13 cellular contexts compared by ENCODE assay signal in the genomic region with DNA sequence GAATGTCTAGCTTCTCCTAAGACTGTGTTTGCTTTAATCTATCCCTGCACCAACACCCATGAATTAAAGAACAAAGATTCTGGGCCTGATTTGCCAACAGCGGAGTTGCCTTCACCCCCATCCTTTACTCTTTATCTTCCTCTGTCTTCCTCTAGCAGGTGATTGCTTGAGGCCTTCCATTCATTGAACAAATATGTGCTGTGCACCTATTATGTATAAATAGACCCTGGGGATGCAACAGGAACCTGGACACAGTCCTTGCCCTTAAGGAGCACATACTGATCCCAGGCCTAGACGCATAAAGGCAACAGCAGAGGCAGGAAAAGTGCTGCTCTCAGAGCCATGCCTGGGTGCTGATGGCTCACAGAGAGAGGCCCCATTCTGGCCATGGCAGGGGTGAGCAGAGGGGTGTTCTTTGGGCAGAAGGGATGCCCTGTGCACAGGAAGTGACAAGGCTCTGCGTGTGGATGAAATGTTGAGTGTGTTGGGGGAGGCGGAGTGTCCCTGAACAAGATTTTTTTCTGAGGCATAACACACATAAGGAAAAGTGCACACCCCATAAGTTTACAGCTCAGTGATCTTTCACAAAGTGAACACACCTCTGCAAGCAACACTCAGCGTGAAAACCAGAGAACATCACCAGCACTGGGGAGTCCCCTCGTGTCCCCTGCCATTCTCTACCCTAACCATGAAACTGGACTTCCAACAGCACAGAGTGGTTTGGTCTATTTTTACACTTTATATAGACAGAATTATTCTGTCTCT.
DNase-seq lines count a peak whose midpoint lies in the region; ATAC-seq and TF ChIP-seq lines count a peak whose summit lies in the region.
"Had no signal": no experiment of that assay in that cellular context is flagged by ENCODE, and none has a peak within 500 bp of the region (broad histone marks: within the 10 kb centered on the region; RNA-seq: fewer than 3 reads in every experiment).

No MANE protein-coding gene starts in this region.

- in situ Hi-C loops in GM13976 (cut with MboI; ENCODE audit: low sequenced_read_pairs, unreplicated experiment), result no loop called here

- H3K27ac ChIP-seq in GM23338 (ENCODE audit: low read depth), result no peak overlapping the region
- H3K27ac ChIP-seq: BLaER1, pancreas had no signal

- H3K4me3 Mint-ChIP-seq in GM23338, result no peak overlapping the region
- no peak overlapping the region for H3K4me3 Mint-ChIP-seq in naive thymus-derived CD8-positive, alpha-beta T cell

- peaks cover 3% of the 10 kb centered on the region; the same call in 1 of the 2 replicates for H3K4me1 ChIP-seq in GM23338 (ENCODE audit: insufficient read depth)
- H3K4me1 ChIP-seq: BLaER1, pancreas had no signal

- no peaks in the 10 kb centered on the region for H3K27me3 ChIP-seq in GM23338 (ENCODE audit: insufficient read depth)
- H3K27me3 ChIP-seq: BLaER1, pancreas had no signal

- H3F3A ChIP-seq in GM23338 (replicated peaks; ENCODE audit: low read depth), result no peaks in the 10 kb centered on the region

- DNase-seq in GM13976 (ENCODE audit: low spot score) (peak; percentile 50), NCI-H1436 (lab: John Stamatoyannopoulos, UW) (peak; percentile 80), GM23338 (ENCODE audit: low spot score) (no peak)
- no peak for DNase-seq in naive thymus-derived CD8-positive, alpha-beta T cell
- no peak for DNase-seq in activated CD4-positive, alpha-beta T cell treated with anti-CD3 and anti-CD28 coated beads, Interleukin-2, amount 50 U/mL, for 4 hours
- DNase-seq: amniotic stem cell, mesenchymal stem cell, NCI-H1694 treated with DMSO at 0.1 percent for 48 hours had no signal

- peaks cover 30% of the 10 kb centered on the region for H3K4me1 Mint-ChIP-seq in GM23338
- no peaks in the 10 kb centered on the region for H3K4me1 Mint-ChIP-seq in naive thymus-derived CD8-positive, alpha-beta T cell

- no peaks in the 10 kb centered on the region for H3K9me2 ChIP-seq in GM23338 (ENCODE audit: insufficient read depth)

- POLR2A ChIA-PET in naive thymus-derived CD8-positive, alpha-beta T cell (lab: Charles Lee), result no interaction called here

- no peak overlapping the region for H2AFZ ChIP-seq in GM23338

- H3K9me3 Mint-ChIP-seq in GM23338, result no peaks in the 10 kb centered on the region
- no peaks in the 10 kb centered on the region for H3K9me3 Mint-ChIP-seq in naive thymus-derived CD8-positive, alpha-beta T cell

- no peaks in the 10 kb centered on the region for H3K36me3 Mint-ChIP-seq in GM23338 (ENCODE audit: low read depth)
- H3K36me3 Mint-ChIP-seq in naive thymus-derived CD8-positive, alpha-beta T cell, result no peaks in the 10 kb centered on the region

- peak; percentile 75 for ATAC-seq in GM19395 (IDR thresholded peaks at IDR 0.05; ENCODE audit: unreplicated experiment)
- ATAC-seq in HG02840 (IDR thresholded peaks at IDR 0.05; ENCODE audit: low FRiP score, unreplicated experiment), result peak; percentile 48
- no peak for ATAC-seq in HG02763 (IDR thresholded peaks at IDR 0.05; ENCODE audit: unreplicated experiment)
- no peak for ATAC-seq in GM23338
- no peak for ATAC-seq in naive thymus-derived CD8-positive, alpha-beta T cell
- ATAC-seq: pancreas had no signal

- no peak overlapping the region for H3K4me3 ChIP-seq in GM23338
- H3K4me3 ChIP-seq: BLaER1, pancreas had no signal

- no peaks in the 10 kb centered on the region for H3K36me3 ChIP-seq in GM23338 (ENCODE audit: insufficient read depth)
- H3K36me3 ChIP-seq: BLaER1, pancreas had no signal

- TF ChIP-seq CTCF in GM13976 (IDR thresholded peaks at IDR 0.05; ENCODE audit: borderline replicate concordance, control extremely low read depth, extremely low read depth, insufficient read depth, missing control alignments), result no peak
- no peak for TF ChIP-seq CTCF in GM23338 (conservative IDR thresholded peaks at IDR 0.05; ENCODE audit: low read depth in 2 of 2)

- no peak overlapping the region for H3K4me2 ChIP-seq in GM23338
- H3K4me2 ChIP-seq: BLaER1 had no signal

- H3K27ac Mint-ChIP-seq in GM23338, result no peak overlapping the region
- H3K27ac Mint-ChIP-seq in naive thymus-derived CD8-positive, alpha-beta T cell, result no peak overlapping the region

- H3K79me2 ChIP-seq in GM23338 (replicated peaks; ENCODE audit: insufficient read depth), result no peaks in the 10 kb centered on the region

- H4K20me1 ChIP-seq in GM23338 (replicated peaks; ENCODE audit: insufficient read depth), result no peaks in the 10 kb centered on the region; the same call in 1 of the 2 replicates
- H4K20me1 ChIP-seq: BLaER1 had no signal

- H3K27me3 Mint-ChIP-seq in GM23338 (ENCODE audit: insufficient read depth, low read depth, poor library complexity), result peaks cover 6% of the 10 kb centered on the region
- peaks cover 5 to 37% (median 15%) of the 10 kb centered on the region in 5 donors for H3K27me3 Mint-ChIP-seq in naive thymus-derived CD8-positive, alpha-beta T cell

TF ChIP-seq in GM23338, 12 proteins besides CTCF, POLR2A, EP300 and RAD21 (continues in another document):
- TF ChIP-seq POLR2AphosphoS5 (IDR thresholded peaks at IDR 0.05; ENCODE audit: low read depth) (no peak), NANOG (IDR thresholded peaks at IDR 0.05; ENCODE audit: borderline replicate concordance) (no peak), ZNF114 (CRISPR knock-in tag; IDR thresholded peaks at IDR 0.05) (no peak), EZH2phosphoT487 (IDR thresholded peaks at IDR 0.05; ENCODE audit: unreplicated experiment) (no peak), ZNF331 (CRISPR knock-in tag; IDR thresholded peaks at IDR 0.05; ENCODE audit: low read depth) (no peak), ETS1 (IDR thresholded peaks at IDR 0.05) (no peak), STAT1 (IDR thresholded peaks at IDR 0.05; ENCODE audit: unreplicated experiment) (no peak), ZNF462 (CRISPR knock-in tag; IDR thresholded peaks at IDR 0.05) (no peak), CREB1 (CRISPR knock-in tag; IDR thresholded peaks at IDR 0.05; ENCODE audit: low read depth) (no peak)

Comparison
In these comparisons a context has a peak if more than half of its experiments do, and no peak if none do; other contexts are left out.
1. DNase-seq: peak in GM13976 (single experiment) and NCI-H1436 (single experiment); none in GM23338 (single experiment), naive thymus-derived CD8-positive, alpha-beta T cell (0 of 10) and activated CD4-positive, alpha-beta T cell treated with anti-CD3 and anti-CD28 coated beads, Interleukin-2, amount 50 U/mL, for 4 hours (0 of 2).
2. ATAC-seq: peak in GM19395 (single experiment) and HG02840 (single experiment); none in HG02763 (single experiment), GM23338 (single experiment) and naive thymus-derived CD8-positive, alpha-beta T cell (0 of 2).